In genomic region chr7:8353991-8354390, GRCh38 we compare ENCODE assay signal across 22 cellular contexts.
DNase-seq lines count a peak whose midpoint lies in the region; ATAC-seq, FAIRE-seq and TF ChIP-seq lines count a peak whose summit lies in the region.
"Had no signal": no experiment of that assay in that cellular context is flagged by ENCODE, and none has a peak within 500 bp of the region (broad histone marks: within the 10 kb centered on the region; RNA-seq: fewer than 3 reads in every experiment).

No MANE protein-coding gene starts in this region.

- no TSS peak for BruUV-seq in GM12878 (replicated peaks; lab: Mats Ljungman, UMichigan)

- peak; percentile 52 for ATAC-seq in GM18867 (IDR thresholded peaks at IDR 0.05; ENCODE audit: unreplicated experiment)
- ATAC-seq in GM19035 (IDR thresholded peaks at IDR 0.05; ENCODE audit: unreplicated experiment): peak; percentile 55
- ATAC-seq in HG02981 (IDR thresholded peaks at IDR 0.05; ENCODE audit: unreplicated experiment): peak; percentile 50
- peak; percentile 84 for ATAC-seq in GM12878
- no peak for ATAC-seq in esophagus mucosa
- ATAC-seq in GM19455 (IDR thresholded peaks at IDR 0.05; ENCODE audit: unreplicated experiment): no peak
- ATAC-seq: GM23338 had no signal

- H3K4me1 ChIP-seq in GM12878 (ENCODE audit: control insufficient read depth, insufficient read depth, low read length): no peaks in the 10 kb centered on the region
- H3K4me1 ChIP-seq: Peyer's patch, SJSA1 had no signal

- CTCF ChIA-PET in GM12878 (lab: Yijun Ruan, JAX): no interaction called here

- H2AFZ ChIP-seq in GM12878 (ENCODE audit: control insufficient read depth, low read depth, low read length): no peak overlapping the region
- H2AFZ ChIP-seq: GM23338 had no signal

- no peak for TF ChIP-seq EP300 in GM12878 (IDR thresholded peaks at IDR 0.05; ENCODE audit: borderline replicate concordance in 1 of 2, control insufficient read depth in 1 of 2, low read depth in 2 of 2, low read length in 2 of 2)

- intact Hi-C loops in GM12878 (cut with micrococcal nuclease; ENCODE audit: unreplicated experiment): no loop called here

- no peak for TF ChIP-seq RAD21 in GM12878 (IDR thresholded peaks at IDR 0.05; ENCODE audit: insufficient read depth, low read depth, low read length)

- in situ Hi-C loops in GM12878 (cut with MboI): no loop called here

- H4K20me1 ChIP-seq in GM12878 (ENCODE audit: control insufficient read depth, insufficient read depth): no peaks in the 10 kb centered on the region

- H3K27ac ChIP-seq in GM12878 (ENCODE audit: control insufficient read depth, insufficient read depth): no peak overlapping the region
- H3K27ac ChIP-seq: C4-2B, Peyer's patch, SJSA1 had no signal

- POLR2A ChIA-PET in GM12878 (lab: Charles Lee): no interaction called here

- no peak overlapping the region for H3K4me2 ChIP-seq in GM12878 (ENCODE audit: control insufficient read depth, insufficient read depth)
- H3K4me2 ChIP-seq: GM23338 had no signal

- SMC1A ChIA-PET in GM12878 (lab: Charles Lee; ENCODE audit: uncharacterized antibody, unreplicated experiment): no interaction called here

- H3K79me2 ChIP-seq in GM12878 (ENCODE audit: control insufficient read depth, insufficient read depth, low read length): no peaks in the 10 kb centered on the region

- FAIRE-seq in GM12878 (lab: Jason Lieb, UNC): no peak
- FAIRE-seq: G401.6 had no signal

- no peak for TF ChIP-seq CTCF in GM12878 (IDR thresholded peaks at IDR 0.05 in 2 of 3, conservative IDR thresholded peaks at IDR 0.05 in 1 of 3; ENCODE audit: control insufficient read depth in 2 of 3, extremely low read depth in 1 of 3, insufficient read depth in 1 of 3, low read depth in 3 of 3, low read length in 3 of 3)

- WGBS in GM12878 (ENCODE audit: insufficient coverage, insufficient replicate concordance, low lambda C conversion rate, missing lambda C conversion rate): 100% methylated on average over 2 of the region's 2 CpGs

- TF ChIP-seq POLR2A in GM12878 (IDR thresholded peaks at IDR 0.05; ENCODE audit: low read depth, low read length): no peak

- H3K9ac ChIP-seq in GM12878 (ENCODE audit: control insufficient read depth, insufficient read depth, low read length): no peak overlapping the region

- no peaks in the 10 kb centered on the region for H3K36me3 ChIP-seq in GM12878 (ENCODE audit: control insufficient read depth in 2 of 2, insufficient read depth in 2 of 2, low read length in 1 of 2)
- H3K36me3 ChIP-seq: Peyer's patch, SJSA1 had no signal

- H3K4me3 ChIP-seq in GM12878: no peak overlapping the region
- H3K4me3 ChIP-seq: GM23338, Peyer's patch, SJSA1 had no signal

- RAD21 ChIA-PET in GM12878 (lab: Charles Lee; ENCODE audit: unreplicated experiment): no interaction called here

- no peaks in the 10 kb centered on the region for H3K27me3 ChIP-seq in GM12878 (replicated peaks in 1 of 2; ENCODE audit: control insufficient read depth in 2 of 2, insufficient read depth in 2 of 2, low read length in 1 of 2)
- H3K27me3 ChIP-seq: Peyer's patch, SJSA1 had no signal

- no peak for DNase-seq in GM12878 (ENCODE audit: low read depth, low spot score)
- no peak for DNase-seq in SW 1271 (lab: John Stamatoyannopoulos, UW)
- DNase-seq in stimulated activated naive CD4-positive, alpha-beta T cell treated with Interleukin-2 at 50 U/mL for 16 hours (lab: John Stamatoyannopoulos, UW): no peak
- DNase-seq: Calu3; CD8-positive, alpha-beta memory T cell; HCEC 1CT; KG1; NCI-H1105; NCI-H2029; NCI-H345; NCI-H526; Peyer's patch; T1000 had no signal

- no peaks in the 10 kb centered on the region for H3K9me3 ChIP-seq in GM12878 (replicated peaks; ENCODE audit: control insufficient read depth, insufficient read depth, low read length)
- H3K9me3 ChIP-seq: Peyer's patch had no signal

TF ChIP-seq in GM12878, 131 proteins besides CTCF, POLR2A, EP300 and RAD21:
- TF ChIP-seq HDGF (IDR thresholded peaks at IDR 0.05) (no peak), ETV6 (conservative IDR thresholded peaks at IDR 0.05 in 1 of 2, IDR thresholded peaks at IDR 0.05 in 1 of 2; ENCODE audit: borderline replicate concordance in 1 of 2, low read depth in 1 of 2) (no peak), BMI1 (IDR thresholded peaks at IDR 0.05; ENCODE audit: borderline replicate concordance) (no peak), USF1 (IDR thresholded peaks at IDR 0.05; ENCODE audit: borderline replicate concordance, extremely low read length, insufficient read depth, low read depth, low read length) (no peak), STAT3 (IDR thresholded peaks at IDR 0.05; ENCODE audit: low read depth, low read length) (no peak), NFXL1 (IDR thresholded peaks at IDR 0.05; ENCODE audit: borderline replicate concordance) (no peak), E2F4 (IDR thresholded peaks at IDR 0.05; ENCODE audit: low read depth, low read length) (no peak), MYC (IDR thresholded peaks at IDR 0.05; ENCODE audit: insufficient read depth, insufficient read length, insufficient replicate concordance, low read length, severe bottlenecking) (no peak), CEBPB (IDR thresholded peaks at IDR 0.05; ENCODE audit: borderline replicate concordance in 1 of 2, low read depth in 2 of 2, low read length in 2 of 2) (no peak), BACH1 (IDR thresholded peaks at IDR 0.05; ENCODE audit: borderline replicate concordance) (no peak), TARDBP (IDR thresholded peaks at IDR 0.05; ENCODE audit: borderline replicate concordance) (no peak), JUND (IDR thresholded peaks at IDR 0.05; ENCODE audit: low read depth, low read length) (no peak), EED (IDR thresholded peaks at IDR 0.05; ENCODE audit: low read depth) (no peak), IRF3 (IDR thresholded peaks at IDR 0.05) (no peak), KLF5 (IDR thresholded peaks at IDR 0.05; ENCODE audit: partially characterized antibody) (no peak)

Comparison
In these comparisons a context has a peak if more than half of its experiments do, and no peak if none do; other contexts are left out.
1. ATAC-seq: peak in GM18867 (single experiment), GM19035 (single experiment), HG02981 (single experiment) and GM12878 (single experiment); none in esophagus mucosa (single experiment) and GM19455 (single experiment).